10 cellular contexts compared by ENCODE assay signal in genomic region chr16:69197573-69197972, GRCh38.
"Had no signal": no experiment of that assay in that cellular context is flagged by ENCODE, and none has a peak within 500 bp of the region (broad histone marks: within the 10 kb centered on the region; RNA-seq: fewer than 3 reads in every experiment).

No MANE protein-coding gene starts in this region.

- FAIRE-seq: H1, H54, HTR-8/SVneo had no signal

- H3K4me1 Mint-ChIP-seq: GM23338, H9 had no signal

- H3K4me3 ChIP-seq: GM23338 had no signal

- ATAC-seq: GM23338 had no signal

- DNase-seq: H9, HCEC 1CT, HFFc6, Kasumi-1, KG1 had no signal

- H3K27me3 Mint-ChIP-seq: IgD-negative memory B cell had no signal

- H3K4me2 ChIP-seq: GM23338 had no signal

- H3K27ac Mint-ChIP-seq: HFFc6, IgD-negative memory B cell had no signal

- H2AFZ ChIP-seq: GM23338 had no signal

- H3K4me3 Mint-ChIP-seq: GM23338, H9, HFFc6, IgD-negative memory B cell had no signal

- H3K9me3 Mint-ChIP-seq: GM23338, H9, HFFc6, IgD-negative memory B cell had no signal
